Comparison of ENCODE assay signal across 1 cellular context in genomic region chr20:53818457-53819177, GRCh38.
TF ChIP-seq lines count a peak whose summit lies in the region.

No MANE protein-coding gene starts in this region.

TF ChIP-seq in GM23338, 12 proteins besides CTCF, POLR2A, EP300 and RAD21 (continued from another document):
- TF ChIP-seq REST (IDR thresholded peaks at IDR 0.05; ENCODE audit: unreplicated experiment) (no peak), CREB1 (CRISPR knock-in tag; IDR thresholded peaks at IDR 0.05; ENCODE audit: low read depth) (no peak), ZNF331 (CRISPR knock-in tag; IDR thresholded peaks at IDR 0.05; ENCODE audit: low read depth) (no peak), ZNF114 (CRISPR knock-in tag; IDR thresholded peaks at IDR 0.05) (no peak), EZH2 (IDR thresholded peaks at IDR 0.05; ENCODE audit: low read depth, unreplicated experiment) (no peak)
